In the genomic region with DNA sequence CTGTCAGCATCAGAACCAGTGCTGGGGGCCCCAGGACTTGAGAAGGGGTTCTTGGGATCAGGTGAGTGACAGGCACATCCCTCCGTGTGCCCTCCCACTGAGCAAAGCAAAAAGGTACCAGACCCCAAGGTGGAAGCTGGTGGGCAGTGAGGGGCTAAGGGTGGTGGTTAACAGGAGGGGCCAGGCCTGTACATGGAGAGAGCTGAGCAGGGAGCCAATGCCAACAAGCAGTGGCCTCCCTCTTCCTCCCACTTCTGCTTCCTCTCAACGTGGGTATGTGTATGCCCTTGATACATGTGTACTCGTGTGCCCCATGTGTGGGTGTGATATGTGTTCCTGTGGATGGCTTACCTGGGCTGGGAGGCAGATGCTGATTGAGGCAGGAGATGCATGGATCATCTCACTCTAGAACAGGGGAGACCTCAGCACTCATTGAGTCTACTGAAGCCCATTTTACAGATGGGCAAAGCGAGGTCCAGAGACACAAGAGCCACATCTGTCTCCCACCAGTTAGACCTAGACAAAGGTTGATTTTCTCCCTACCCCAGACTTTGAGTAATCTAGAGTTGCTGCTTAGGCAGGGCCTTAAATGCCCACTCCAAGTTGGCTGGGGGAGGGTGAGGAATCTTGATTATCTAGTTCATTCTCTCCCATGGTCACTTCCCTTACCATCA, we compare ENCODE assay signal across 9 cellular contexts. TPM values are rescaled to one million over a fixed set of nuclear protein-coding genes. Genes with fewer than 3 reads are reported as not detected.
A peak's percentile ranks its signal among the peaks of the same experiment; 100 is the strongest.
DNase-seq lines count a peak whose midpoint lies in the region; TF ChIP-seq lines count a peak whose summit lies in the region.
"Had no signal": no experiment of that assay in that cellular context is flagged by ENCODE, and none has a peak within 500 bp of the region (broad histone marks: within the 10 kb centered on the region; RNA-seq: fewer than 3 reads in every experiment).

No MANE protein-coding gene starts in this region.

- no peaks in the 10 kb centered on the region for H3K36me3 ChIP-seq in CD4-positive, alpha-beta memory T cell (ENCODE audit: insufficient read depth, low read length)
- no peaks in the 10 kb centered on the region for H3K36me3 ChIP-seq in PC-9 (ENCODE audit: low read depth)
- H3K36me3 ChIP-seq in esophagus (ENCODE audit: control insufficient read depth in 2 of 2, insufficient read depth in 2 of 2, low read length in 1 of 2) = no peaks in the 10 kb centered on the region

- CTCF ChIA-PET in CD4-positive, alpha-beta memory T cell (lab: Charles Lee; ENCODE audit: partially characterized antibody) = interaction anchor here (1.0 to 50.4 kb wide), 3 partner anchors 16 to 87 kb away, joined by 3 to 1823 read pairs (median 4); a partner anchor contains a TSS
- CTCF ChIA-PET in PC-9 (lab: Charles Lee) = no interaction called here

- peak overlapping the region; percentile 82 for H3K4me2 ChIP-seq in PC-9

- 0 out of 2 replicates have a peak overlapping the region, but pooled peaks have one; percentile 58 for H2AFZ ChIP-seq in PC-9

- POLR2A ChIA-PET in CD4-positive, alpha-beta memory T cell (lab: Charles Lee; ENCODE audit: partially characterized antibody) = interaction anchor here (1.9 to 3.8 kb wide), 6 partner anchors 16 to 32 kb away, joined by 4 to 75 read pairs (median 11); no protein-coding TSS in a partner anchor
- POLR2A ChIA-PET in PC-9 (lab: Charles Lee; ENCODE audit: unreplicated experiment) = no interaction called here

- peaks cover 0 to 10% of the 10 kb centered on the region in 2 donors for H3K36me3 Mint-ChIP-seq in CD4-positive, alpha-beta memory T cell
- H3K36me3 Mint-ChIP-seq in osteocyte (ENCODE audit: unreplicated experiment) = no peaks in the 10 kb centered on the region

- peaks cover 31 to 66% (median 49%) of the 10 kb centered on the region in 4 donors for H3K4me1 Mint-ChIP-seq in CD4-positive, alpha-beta memory T cell
- H3K4me1 Mint-ChIP-seq in osteocyte (ENCODE audit: unreplicated experiment) = peaks cover 23% of the 10 kb centered on the region

- intact Hi-C loops in CD4-positive, alpha-beta memory T cell (cut with micrococcal nuclease) = loop anchor here (5.0 kb wide), 1 partner anchor 254 kb away; no protein-coding TSS in a partner anchor
- intact Hi-C loops in PC-9 (cut with micrococcal nuclease; ENCODE audit: unreplicated experiment) = no loop called here

- peak overlapping the region; percentile 86 to 92 (median 90) for H3K4me3 Mint-ChIP-seq in CD4-positive, alpha-beta memory T cell
- peak overlapping the region; percentile 64 for H3K4me3 Mint-ChIP-seq in osteocyte (ENCODE audit: unreplicated experiment)

- H3K79me2 ChIP-seq in PC-9 (ENCODE audit: low read depth) = peaks cover 13% of the 10 kb centered on the region

- in situ Hi-C loops in ACHN (cut with HindIII; ENCODE audit: low pct_ligation_motif_present, low pct_unique_long_range_greater_than_20kb, low sequenced_read_pairs) = no loop called here

- no peaks in the 10 kb centered on the region for H4K20me1 ChIP-seq in PC-9 (ENCODE audit: insufficient read depth)

- H3K9me2 ChIP-seq in PC-9 (ENCODE audit: insufficient read depth) = no peaks in the 10 kb centered on the region

- DNase-seq in CD4-positive, alpha-beta memory T cell = peak in 1 of 5 donors; percentile 17
- DNase-seq in PC-9 (no peak), osteocyte (ENCODE audit: extremely low spot score, unreplicated experiment) (no peak), NCI-H2107 treated with DMSO at 0.1 percent for 48 hours (lab: John Stamatoyannopoulos, UW; ENCODE audit: unreplicated experiment) (no peak), ACHN (no peak), amygdala (lab: John Stamatoyannopoulos, UW) (no peak), SW480 (ENCODE audit: low spot score) (no peak)

- peaks cover 9% of the 10 kb centered on the region for H3K27me3 ChIP-seq in CD4-positive, alpha-beta memory T cell (ENCODE audit: insufficient read depth, low read length)
- H3K27me3 ChIP-seq in PC-9 (ENCODE audit: insufficient read depth, low read depth) (no peaks in the 10 kb centered on the region), esophagus (ENCODE audit: control insufficient read depth in 1 of 2, insufficient read depth in 2 of 2, low read length in 2 of 2) (no peaks in the 10 kb centered on the region)

- H3K4me1 ChIP-seq in CD4-positive, alpha-beta memory T cell (ENCODE audit: insufficient read depth, low read length) = peaks cover 58% of the 10 kb centered on the region
- H3K4me1 ChIP-seq in PC-9 (replicated peaks; ENCODE audit: insufficient read depth) (peaks cover 38% of the 10 kb centered on the region), esophagus (ENCODE audit: control insufficient read depth in 2 of 2, insufficient read depth in 2 of 2, low read length in 1 of 2) (peaks cover 2 to 13% of the 10 kb centered on the region in 2 donors)

- no peaks in the 10 kb centered on the region for H3K9me3 ChIP-seq in CD4-positive, alpha-beta memory T cell (ENCODE audit: control insufficient read depth in 1 of 2, low read length in 2 of 2)
- H3K9me3 ChIP-seq in PC-9 (ENCODE audit: insufficient read depth, low read depth) = no peaks in the 10 kb centered on the region
- no peaks in the 10 kb centered on the region for H3K9me3 ChIP-seq in esophagus (ENCODE audit: control insufficient read depth in 2 of 2, insufficient read depth in 1 of 2, low read depth in 1 of 2, low read length in 1 of 2)

- peak overlapping the region; percentile 34 to 70 for H3K4me3 ChIP-seq in CD4-positive, alpha-beta memory T cell (ENCODE audit: low read length in 2 of 2)
- H3K4me3 ChIP-seq in PC-9 (peak overlapping the region; percentile 64), esophagus (ENCODE audit: low read depth in 1 of 2, low read length in 2 of 2) (peak overlapping the region; percentile 48 to 57)

- peaks cover 17% of the 10 kb centered on the region for H3F3A ChIP-seq in PC-9 (ENCODE audit: insufficient read depth, low read depth)

- H3K27ac Mint-ChIP-seq in CD4-positive, alpha-beta memory T cell = peak overlapping the region; percentile 83 to 93 (median 92)
- H3K27ac Mint-ChIP-seq in osteocyte (ENCODE audit: unreplicated experiment) = no peak overlapping the region

- TF ChIP-seq CTCF in PC-9 (conservative IDR thresholded peaks at IDR 0.05) (no peak), osteocyte (IDR thresholded peaks at IDR 0.05) (no peak)

- peaks cover 7 to 9% of the 10 kb centered on the region in 2 donors for H3K27me3 Mint-ChIP-seq in CD4-positive, alpha-beta memory T cell
- peaks cover 38% of the 10 kb centered on the region for H3K27me3 Mint-ChIP-seq in osteocyte (ENCODE audit: unreplicated experiment)

- peak overlapping the region; percentile 28 for H3K27ac ChIP-seq in CD4-positive, alpha-beta memory T cell (ENCODE audit: low read depth, low read length)
- H3K27ac ChIP-seq in PC-9 = no peak overlapping the region
- no peak overlapping the region for H3K27ac ChIP-seq in esophagus (ENCODE audit: low read depth in 2 of 2, low read length in 1 of 2)

- no peaks in the 10 kb centered on the region for H3K9me3 Mint-ChIP-seq in CD4-positive, alpha-beta memory T cell
- no peaks in the 10 kb centered on the region for H3K9me3 Mint-ChIP-seq in osteocyte (ENCODE audit: unreplicated experiment)

- TSS peak; percentile 38 for BruUV-seq in PC-9 (replicated peaks; lab: Mats Ljungman, UMichigan)

- WGBS in esophagus, 2 donors = 50 to 53% methylated on average over 4 of the region's 4 CpGs

RNA-seq across cellular contexts. Expression of a gene that starts 0.9 kb away (rescaled TPM):
- total RNA-seq in CD4-positive, alpha-beta memory T cell = 100 to 1,000 TPM in 1 of 2 experiments, 10 to 100 TPM in 1; 93.6 to 104 TPM
- 10 to 100 TPM; 23.1 to 30.4 TPM for polyA plus RNA-seq in CD4-positive, alpha-beta memory T cell
- total RNA-seq in PC-9 (2021) (19.7 and 23.9 TPM in 2 replicates), osteocyte (8.9 and 9.2 TPM in 2 replicates)
- 1 to 10 TPM; 3.6 to 7.0 TPM for polyA plus RNA-seq in esophagus
- total RNA-seq: HT1080 had no signal
